Comparison of ENCODE assay signal across 16 cellular contexts in the genomic region with DNA sequence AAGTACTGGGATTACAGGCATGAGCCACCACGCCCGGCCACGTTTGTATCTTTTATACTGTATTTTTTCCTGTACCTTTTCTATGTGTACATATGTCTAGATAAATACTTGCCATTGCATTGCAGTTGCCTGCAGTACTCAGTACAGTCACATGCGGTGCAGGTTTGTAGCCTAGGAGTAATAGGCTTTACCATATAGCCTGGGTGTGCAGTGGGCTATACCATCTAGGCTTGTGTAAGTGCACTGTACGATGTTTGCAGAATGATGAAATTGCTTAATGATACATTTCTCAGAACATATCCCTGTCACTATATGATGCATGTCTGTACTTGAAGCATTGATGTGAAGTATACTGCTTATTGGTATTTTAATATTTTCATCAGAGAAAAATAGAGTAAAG.
"Had no signal": no experiment of that assay in that cellular context is flagged by ENCODE, and none has a peak within 500 bp of the region (broad histone marks: within the 10 kb centered on the region; RNA-seq: fewer than 3 reads in every experiment).

No MANE protein-coding gene starts in this region.

- H3K9me3 ChIP-seq: gastrocnemius medialis, mucosa of descending colon, pancreas had no signal

- H3K4me3 ChIP-seq: coronary artery, gastrocnemius medialis, heart right ventricle, mucosa of descending colon, pancreas, smooth muscle cell had no signal

- H3K27me3 Mint-ChIP-seq: natural killer cell treated with Interleukin-12 subunit alpha and Interleukin-12 subunit beta and Interleukin-15 and Interleukin-18, amount 100 ng/mL, for 72 hours; progenitor cell of endocrine pancreas had no signal

- H3K4me2 ChIP-seq: smooth muscle cell had no signal

- DNase-seq: effector CD4-positive, alpha-beta T cell; endodermal cell; gastrocnemius medialis; heart right ventricle; hypothalamus; mucosa of descending colon; occipital lobe; pancreas; right cardiac atrium; stimulated activated CD4-positive, alpha-beta T cell treated with anti-CD3 and anti-CD28 coated beads, Interleukin-2, amount 100 ng/mL, for 48 hours; stimulated activated naive CD4-positive, alpha-beta T cell treated with Interleukin-2 at 50 U/mL for 16 hours; trophoblast cell had no signal

- H3K27me3 ChIP-seq: gastrocnemius medialis, heart right ventricle, pancreas had no signal

- H3K4me3 Mint-ChIP-seq: endodermal cell; natural killer cell treated with Interleukin-12 subunit alpha and Interleukin-12 subunit beta and Interleukin-15 and Interleukin-18, amount 100 ng/mL, for 72 hours had no signal

- H3K36me3 ChIP-seq: pancreas had no signal

- H3K27ac Mint-ChIP-seq: endodermal cell; natural killer cell treated with Interleukin-12 subunit alpha and Interleukin-12 subunit beta and Interleukin-15 and Interleukin-18, amount 100 ng/mL, for 72 hours had no signal

- H3K9me3 Mint-ChIP-seq: natural killer cell treated with Interleukin-12 subunit alpha and Interleukin-12 subunit beta and Interleukin-15 and Interleukin-18, amount 100 ng/mL, for 72 hours had no signal

- H3K27ac ChIP-seq: coronary artery, gastrocnemius medialis, heart right ventricle, pancreas had no signal

- H3K4me1 ChIP-seq: gastrocnemius medialis, pancreas had no signal
